15 cellular contexts compared by ENCODE assay signal in genomic region chr4:40686081-40686913, GRCh38. TPM values are rescaled to one million over a fixed set of nuclear protein-coding genes. Genes with fewer than 3 reads are reported as not detected.
DNase-seq lines count a peak whose midpoint lies in the region; ATAC-seq, FAIRE-seq and TF ChIP-seq lines count a peak whose summit lies in the region.
"Had no signal": no experiment of that assay in that cellular context is flagged by ENCODE, and none has a peak within 500 bp of the region (broad histone marks: within the 10 kb centered on the region; RNA-seq: fewer than 3 reads in every experiment).

No MANE protein-coding gene starts in this region.

- FAIRE-seq in astrocyte (lab: Jason Lieb, UNC) (no peak), GM12892 (lab: Jason Lieb, UNC) (no peak)

- H3K27ac ChIP-seq in astrocyte (ENCODE audit: low read depth, low read length): no peak overlapping the region
- H3K27ac ChIP-seq in osteoblast (ENCODE audit: low read depth, low read length): no peak overlapping the region

- peaks cover 2% of the 10 kb centered on the region for H3K27me3 Mint-ChIP-seq in astrocyte (ENCODE audit: low read depth, unreplicated experiment)
- H3K27me3 Mint-ChIP-seq in effector memory CD8-positive, alpha-beta T cell: peaks cover 0 to 7% of the 10 kb centered on the region in 2 donors

- peak; percentile 57 for ATAC-seq in HG03280 (IDR thresholded peaks at IDR 0.05; ENCODE audit: unreplicated experiment)
- ATAC-seq in effector memory CD8-positive, alpha-beta T cell (replicated peaks): no peak
- ATAC-seq: Right ventricle myocardium inferior had no signal

- H3K4me1 ChIP-seq in astrocyte (ENCODE audit: insufficient read depth, low read length) (peaks cover 4% of the 10 kb centered on the region), osteoblast (ENCODE audit: insufficient read depth, low read length) (no peaks in the 10 kb centered on the region)

- H3K9ac ChIP-seq in astrocyte (ENCODE audit: low read length): no peak overlapping the region

- H3K79me2 ChIP-seq in astrocyte (ENCODE audit: insufficient read depth, low read length): no peaks in the 10 kb centered on the region
- H3K79me2 ChIP-seq in osteoblast (ENCODE audit: insufficient read depth, low read length): no peaks in the 10 kb centered on the region

- no peaks in the 10 kb centered on the region for H3K9me3 ChIP-seq in astrocyte (ENCODE audit: insufficient read depth, low read depth, low read length)
- no peaks in the 10 kb centered on the region for H3K9me3 ChIP-seq in osteoblast (ENCODE audit: low read depth, low read length)

- H2AFZ ChIP-seq in astrocyte (ENCODE audit: low read depth, low read length) (no peak overlapping the region), osteoblast (ENCODE audit: low read length) (no peak overlapping the region)

- H3K4me3 ChIP-seq in astrocyte (ENCODE audit: insufficient read depth, low read depth, low read length): no peak overlapping the region
- no peak overlapping the region for H3K4me3 ChIP-seq in osteoblast (ENCODE audit: insufficient read depth, low read length)

- no peaks in the 10 kb centered on the region for H3K27me3 ChIP-seq in astrocyte (ENCODE audit: insufficient read depth, low read length)
- H3K27me3 ChIP-seq in osteoblast (ENCODE audit: insufficient read depth, low read length): no peaks in the 10 kb centered on the region

- H3K4me2 ChIP-seq in astrocyte (ENCODE audit: low read length) (no peak overlapping the region), osteoblast (ENCODE audit: insufficient read depth, low read length) (no peak overlapping the region)

- no peak overlapping the region for H3K4me3 Mint-ChIP-seq in astrocyte (ENCODE audit: unreplicated experiment)
- no peak overlapping the region for H3K4me3 Mint-ChIP-seq in effector memory CD8-positive, alpha-beta T cell

- H4K20me1 ChIP-seq in astrocyte (ENCODE audit: insufficient read depth, low read length) (no peaks in the 10 kb centered on the region), osteoblast (ENCODE audit: insufficient read depth, low read length) (no peaks in the 10 kb centered on the region)

- TF ChIP-seq CTCF in astrocyte (IDR thresholded peaks at IDR 0.05; ENCODE audit: insufficient read depth, low read depth, low read length) (no peak), osteoblast (IDR thresholded peaks at IDR 0.05; ENCODE audit: extremely low read depth, low read depth, low read length) (no peak)

- H3K36me3 ChIP-seq in astrocyte (ENCODE audit: insufficient read depth, low read length) (no peaks in the 10 kb centered on the region), osteoblast (ENCODE audit: insufficient read depth, low read length) (no peaks in the 10 kb centered on the region)

- H3K4me1 Mint-ChIP-seq in astrocyte (ENCODE audit: low read depth, unreplicated experiment): peaks cover 9% of the 10 kb centered on the region
- H3K4me1 Mint-ChIP-seq in effector memory CD8-positive, alpha-beta T cell (ENCODE audit: low read depth in 2 of 2): no peaks in the 10 kb centered on the region

- H3K36me3 Mint-ChIP-seq in astrocyte (ENCODE audit: low read depth, unreplicated experiment): no peaks in the 10 kb centered on the region
- H3K36me3 Mint-ChIP-seq in effector memory CD8-positive, alpha-beta T cell (ENCODE audit: insufficient read depth): peaks cover 4% of the 10 kb centered on the region

- peaks cover 2% of the 10 kb centered on the region for H3K9me3 Mint-ChIP-seq in astrocyte (ENCODE audit: unreplicated experiment)
- H3K9me3 Mint-ChIP-seq in effector memory CD8-positive, alpha-beta T cell: no peaks in the 10 kb centered on the region

- no peak for TF ChIP-seq POLR2A in GM12892 (IDR thresholded peaks at IDR 0.05; ENCODE audit: low read depth, low read length)

- peak overlapping the region; percentile 44 for H3K27ac Mint-ChIP-seq in astrocyte (ENCODE audit: unreplicated experiment)
- no peak overlapping the region for H3K27ac Mint-ChIP-seq in effector memory CD8-positive, alpha-beta T cell

- peak; percentile 68 for DNase-seq in DMS53 (lab: John Stamatoyannopoulos, UW)
- no peak for DNase-seq in astrocyte (ENCODE audit: low read depth)
- peak; percentile 32 for DNase-seq in osteoblast (ENCODE audit: insufficient read length, low spot score, missing footprints)
- DNase-seq in effector memory CD8-positive, alpha-beta T cell: no peak
- no peak for DNase-seq in GM12892 (ENCODE audit: insufficient read length)
- DNase-seq in central memory CD4-positive, alpha-beta T cell: no peak
- DNase-seq: ACHN, DMS 273 treated with DMSO at 0.1 percent for 48 hours, GOT3, KG1, NCI-H1048, NCI-H146, NCI-H2081 treated with DMSO at 0.1 percent for 48 hours had no signal

RNA-seq across cellular contexts. Expression of gene RBM47, which starts 56.6 kb away (rescaled TPM):
- total RNA-seq in astrocyte (2.3 and 2.9 TPM in 2 replicates), osteoblast (1.8 and 2.2 TPM in 2 replicates)
- polyA plus RNA-seq in GM12892 (2012; ENCODE audit: missing spikeins): 10.6 TPM

Comparison
In these comparisons a context has a peak if more than half of its experiments do, and no peak if none do; other contexts are left out.
1. DNase-seq: peak in DMS53 (single experiment) and osteoblast (single experiment); none in astrocyte (single experiment), effector memory CD8-positive, alpha-beta T cell (0 of 3), GM12892 (single experiment) and central memory CD4-positive, alpha-beta T cell (single experiment).